In the genomic region with DNA sequence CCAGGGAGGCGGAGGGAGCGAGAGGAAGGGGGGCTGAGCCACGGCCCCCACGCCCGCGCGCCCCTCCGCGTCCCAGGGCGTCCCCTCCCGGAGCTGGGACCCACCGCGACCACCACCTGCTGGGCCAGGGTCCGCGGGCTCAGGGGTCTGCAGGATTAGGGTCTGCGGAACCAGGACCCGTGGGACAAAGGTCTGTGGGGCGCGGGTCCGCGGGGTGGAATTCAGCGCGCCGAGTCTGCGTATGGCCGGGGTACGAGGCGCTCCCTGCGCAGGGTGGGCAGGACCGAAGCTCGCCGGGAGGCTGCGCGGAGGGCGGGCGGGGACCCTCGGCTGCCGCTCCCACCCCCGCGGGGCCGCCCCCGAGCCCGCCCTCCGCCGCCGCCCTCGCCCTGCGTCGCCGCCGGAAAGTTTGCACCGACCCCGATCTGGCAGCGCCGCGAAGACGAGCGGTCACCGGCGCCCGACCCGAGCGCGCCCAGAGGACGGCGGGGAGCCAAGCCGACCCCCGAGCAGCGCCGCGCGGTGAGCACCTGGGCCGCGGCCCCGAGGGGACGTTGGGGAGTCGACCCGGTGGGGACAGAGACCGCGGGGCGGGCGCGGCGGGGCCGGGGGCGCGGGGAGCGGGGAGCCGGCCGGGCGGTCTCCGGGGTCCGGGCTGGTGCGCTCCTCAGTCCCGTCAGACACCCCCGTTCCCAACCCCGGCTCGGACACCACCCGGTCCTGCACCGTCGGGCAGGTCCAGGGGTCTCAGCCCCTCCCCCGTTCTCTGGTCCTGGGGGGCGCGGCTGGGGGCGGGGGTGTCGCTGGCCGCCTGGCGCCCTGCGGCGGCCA, we compare ENCODE assay signal across 16 cellular contexts. TPM values are rescaled to one million over a fixed set of nuclear protein-coding genes. Genes with fewer than 3 reads are reported as not detected.
A peak's percentile ranks its signal among the peaks of the same experiment; 100 is the strongest.
DNase-seq lines count a peak whose midpoint lies in the region; ATAC-seq, FAIRE-seq and TF ChIP-seq lines count a peak whose summit lies in the region.
"Had no signal": no experiment of that assay in that cellular context is flagged by ENCODE, and none has a peak within 500 bp of the region (broad histone marks: within the 10 kb centered on the region; RNA-seq: fewer than 3 reads in every experiment).

GCGR (plus strand) TSS at position 423 of the 831 bp plus-strand sequence. CDS start 4,869 bp downstream, outside the sequence.

- peaks cover 17% of the 10 kb centered on the region for H3K9me3 ChIP-seq in WERI-Rb-1 (ENCODE audit: severe bottlenecking)
- H3K9me3 ChIP-seq in stomach: no peaks in the 10 kb centered on the region
- no peaks in the 10 kb centered on the region for H3K9me3 ChIP-seq in upper lobe of right lung

- no peak for TF ChIP-seq EP300 in stomach (IDR thresholded peaks at IDR 0.05)

- H3K27me3 Mint-ChIP-seq in activated naive CD4-positive, alpha-beta T cell treated with anti-CD3 and anti-CD28 coated beads, Interleukin-2, amount 50 U/mL, for 24 hours: peaks cover 19% of the 10 kb centered on the region
- peaks cover 37% of the 10 kb centered on the region for H3K27me3 Mint-ChIP-seq in activated naive CD4-positive, alpha-beta T cell treated with anti-CD3 and anti-CD28 coated beads for 36 hours (ENCODE audit: low read depth)

- 0 to 6% (median 3%) methylated on average over 7 to 108 of the region's 110 CpGs for WGBS in stomach, 5 donors

- no peak for ATAC-seq in upper lobe of right lung

- DNase-seq in activated naive CD4-positive, alpha-beta T cell treated with anti-CD3 and anti-CD28 coated beads for 36 hours: no peak
- peak; percentile 36 for DNase-seq in WERI-Rb-1
- peak; percentile 53 for DNase-seq in left kidney (ENCODE audit: low read depth, low spot score)
- no peak for DNase-seq in stomach
- DNase-seq in RCC 7860 (ENCODE audit: low spot score): no peak
- no peak for DNase-seq in AML-193 (lab: John Stamatoyannopoulos, UW)
- DNase-seq in upper lobe of right lung: no peak
- DNase-seq: activated CD4-positive, CD25-positive, alpha-beta regulatory T cell; cerebellar nuclear complex; GF-D8; NCI-H1694 treated with DMSO at 0.1 percent for 48 hours; NCI-H524 treated with DMSO at 0.1 percent for 48 hours; PC-9; SW 1271 had no signal

- no peaks in the 10 kb centered on the region for H3K36me3 Mint-ChIP-seq in activated naive CD4-positive, alpha-beta T cell treated with anti-CD3 and anti-CD28 coated beads, Interleukin-2, amount 50 U/mL, for 24 hours
- no peaks in the 10 kb centered on the region for H3K36me3 Mint-ChIP-seq in activated naive CD4-positive, alpha-beta T cell treated with anti-CD3 and anti-CD28 coated beads for 36 hours (ENCODE audit: low read depth)

- CTCF ChIA-PET in activated naive CD4-positive, alpha-beta T cell treated with anti-CD3 and anti-CD28 coated beads for 36 hours (lab: Charles Lee): no interaction called here

- TF ChIP-seq CTCF in WERI-Rb-1 (IDR thresholded peaks at IDR 0.05; ENCODE audit: low read depth, low read length) (no peak), stomach (IDR thresholded peaks at IDR 0.05) (no peak), upper lobe of right lung (IDR thresholded peaks at IDR 0.05) (no peak)

- H3K9me3 Mint-ChIP-seq in activated naive CD4-positive, alpha-beta T cell treated with anti-CD3 and anti-CD28 coated beads, Interleukin-2, amount 50 U/mL, for 24 hours: no peaks in the 10 kb centered on the region
- no peaks in the 10 kb centered on the region for H3K9me3 Mint-ChIP-seq in activated naive CD4-positive, alpha-beta T cell treated with anti-CD3 and anti-CD28 coated beads for 36 hours

- H3K4me3 ChIP-seq in WERI-Rb-1 (ENCODE audit: low read depth, low read length) (peak within 1 kb of the TSS; percentile 37), stomach (peak within 1 kb of the TSS; percentile 2 to 32 (median 24)), upper lobe of right lung (no peak within 1 kb of the TSS)
- H3K4me3 ChIP-seq: PC-9 had no signal

- no peak for FAIRE-seq in RCC 7860 (lab: Jason Lieb, UNC)

- intact Hi-C loops in activated naive CD4-positive, alpha-beta T cell treated with anti-CD3 and anti-CD28 coated beads for 36 hours (cut with micrococcal nuclease): no loop called here
- intact Hi-C loops in stomach (cut with DNase I; ENCODE audit: low total_unique reads): no loop called here
- intact Hi-C loops in upper lobe of right lung (cut with DNase I): no loop called here

- no peak within 1 kb of the TSS for H3K27ac ChIP-seq in WERI-Rb-1
- H3K27ac ChIP-seq in stomach: no peak within 1 kb of the TSS
- no peak within 1 kb of the TSS for H3K27ac ChIP-seq in upper lobe of right lung
- H3K27ac ChIP-seq: PC-9 had no signal

- peak within 1 kb of the TSS; percentile 26 for H3K4me3 Mint-ChIP-seq in activated naive CD4-positive, alpha-beta T cell treated with anti-CD3 and anti-CD28 coated beads, Interleukin-2, amount 50 U/mL, for 24 hours
- H3K4me3 Mint-ChIP-seq in activated naive CD4-positive, alpha-beta T cell treated with anti-CD3 and anti-CD28 coated beads for 36 hours: no peak within 1 kb of the TSS

- no peak within 1 kb of the TSS for H3K27ac Mint-ChIP-seq in activated naive CD4-positive, alpha-beta T cell treated with anti-CD3 and anti-CD28 coated beads, Interleukin-2, amount 50 U/mL, for 24 hours
- H3K27ac Mint-ChIP-seq in activated naive CD4-positive, alpha-beta T cell treated with anti-CD3 and anti-CD28 coated beads for 36 hours: no peak within 1 kb of the TSS

- H3K36me3 ChIP-seq in WERI-Rb-1 (no peaks in the 10 kb centered on the region), stomach (no peaks in the 10 kb centered on the region), upper lobe of right lung (no peaks in the 10 kb centered on the region)

- H3K4me1 ChIP-seq in stomach (peaks cover 18 to 34% (median 24%) of the 10 kb centered on the region in 4 donors), upper lobe of right lung (no peaks in the 10 kb centered on the region)

- no peak for TF ChIP-seq POLR2A in stomach (IDR thresholded peaks at IDR 0.05)

- H3K4me1 Mint-ChIP-seq in activated naive CD4-positive, alpha-beta T cell treated with anti-CD3 and anti-CD28 coated beads, Interleukin-2, amount 50 U/mL, for 24 hours: no peaks in the 10 kb centered on the region
- H3K4me1 Mint-ChIP-seq in activated naive CD4-positive, alpha-beta T cell treated with anti-CD3 and anti-CD28 coated beads for 36 hours (ENCODE audit: low read depth): peaks cover 3% of the 10 kb centered on the region

- H3K27me3 ChIP-seq in WERI-Rb-1 (ENCODE audit: insufficient read depth, low read depth, severe bottlenecking): peaks cover 5% of the 10 kb centered on the region
- H3K27me3 ChIP-seq in stomach: peaks cover 27 to 89% (median 77%) of the 10 kb centered on the region in 3 donors
- H3K27me3 ChIP-seq in upper lobe of right lung: peaks cover 75% of the 10 kb centered on the region

RNA-seq across cellular contexts. Expression of gene GCGR, which starts in this region (rescaled TPM):
- not detected for total RNA-seq in activated naive CD4-positive, alpha-beta T cell treated with anti-CD3 and anti-CD28 coated beads for 36 hours
- under 1 TPM in 1 of 5 donors, not detected in 4; 0.55 TPM for total RNA-seq in stomach
- polyA plus RNA-seq in stomach: under 1 TPM in 1 of 3 donors, not detected in 2; 0.38 TPM
- not detected for total RNA-seq in upper lobe of right lung
- total RNA-seq: PC-9, pulmonary artery endothelial cell had no signal

Comparison
In these comparisons a context has a peak if more than half of its experiments do, and no peak if none do; other contexts are left out.
1. DNase-seq: peak in WERI-Rb-1 (single experiment) and left kidney (single experiment); none in activated naive CD4-positive, alpha-beta T cell treated with anti-CD3 and anti-CD28 coated beads for 36 hours (single experiment), stomach (single experiment), RCC 7860 (single experiment), AML-193 (0 of 2) and upper lobe of right lung (single experiment).